2 cellular contexts compared by ENCODE assay signal in the genomic region with DNA sequence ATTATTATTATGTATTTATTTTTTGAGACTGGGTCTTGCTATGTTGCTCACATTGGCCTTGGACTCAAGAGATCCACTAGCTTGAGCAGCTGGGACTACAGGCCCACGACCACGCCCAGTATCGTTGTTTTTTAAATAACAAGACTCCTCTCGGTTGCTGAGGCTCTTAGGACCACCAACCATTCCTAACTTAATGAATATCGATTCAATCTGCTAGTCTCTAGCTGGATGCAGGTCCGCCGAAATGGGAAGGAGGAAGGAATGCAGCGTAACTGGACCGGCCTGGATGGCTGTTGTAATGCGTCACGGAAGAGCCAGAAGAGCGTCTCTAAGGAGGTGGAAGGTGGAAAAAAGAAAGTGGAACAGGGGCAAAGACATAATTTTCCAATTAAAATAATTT.
TF ChIP-seq lines count a peak whose summit lies in the region.

No MANE protein-coding gene starts in this region.

TF ChIP-seq in HCT116, 20 proteins besides CTCF, POLR2A, EP300 and RAD21 (continued from another document):
- TF ChIP-seq, protein P1, sequence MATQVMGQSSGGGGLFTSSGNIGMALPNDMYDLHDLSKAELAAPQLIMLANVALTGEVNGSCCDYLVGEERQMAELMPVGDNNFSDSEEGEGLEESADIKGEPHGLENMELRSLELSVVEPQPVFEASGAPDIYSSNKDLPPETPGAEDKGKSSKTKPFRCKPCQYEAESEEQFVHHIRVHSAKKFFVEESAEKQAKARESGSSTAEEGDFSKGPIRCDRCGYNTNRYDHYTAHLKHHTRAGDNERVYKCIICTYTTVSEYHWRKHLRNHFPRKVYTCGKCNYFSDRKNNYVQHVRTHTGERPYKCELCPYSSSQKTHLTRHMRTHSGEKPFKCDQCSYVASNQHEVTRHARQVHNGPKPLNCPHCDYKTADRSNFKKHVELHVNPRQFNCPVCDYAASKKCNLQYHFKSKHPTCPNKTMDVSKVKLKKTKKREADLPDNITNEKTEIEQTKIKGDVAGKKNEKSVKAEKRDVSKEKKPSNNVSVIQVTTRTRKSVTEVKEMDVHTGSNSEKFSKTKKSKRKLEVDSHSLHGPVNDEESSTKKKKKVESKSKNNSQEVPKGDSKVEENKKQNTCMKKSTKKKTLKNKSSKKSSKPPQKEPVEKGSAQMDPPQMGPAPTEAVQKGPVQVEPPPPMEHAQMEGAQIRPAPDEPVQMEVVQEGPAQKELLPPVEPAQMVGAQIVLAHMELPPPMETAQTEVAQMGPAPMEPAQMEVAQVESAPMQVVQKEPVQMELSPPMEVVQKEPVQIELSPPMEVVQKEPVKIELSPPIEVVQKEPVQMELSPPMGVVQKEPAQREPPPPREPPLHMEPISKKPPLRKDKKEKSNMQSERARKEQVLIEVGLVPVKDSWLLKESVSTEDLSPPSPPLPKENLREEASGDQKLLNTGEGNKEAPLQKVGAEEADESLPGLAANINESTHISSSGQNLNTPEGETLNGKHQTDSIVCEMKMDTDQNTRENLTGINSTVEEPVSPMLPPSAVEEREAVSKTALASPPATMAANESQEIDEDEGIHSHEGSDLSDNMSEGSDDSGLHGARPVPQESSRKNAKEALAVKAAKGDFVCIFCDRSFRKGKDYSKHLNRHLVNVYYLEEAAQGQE (IDR thresholded peaks at IDR 0.05; ENCODE audit: low read depth), result no peak
- TF ChIP-seq, protein P2, sequence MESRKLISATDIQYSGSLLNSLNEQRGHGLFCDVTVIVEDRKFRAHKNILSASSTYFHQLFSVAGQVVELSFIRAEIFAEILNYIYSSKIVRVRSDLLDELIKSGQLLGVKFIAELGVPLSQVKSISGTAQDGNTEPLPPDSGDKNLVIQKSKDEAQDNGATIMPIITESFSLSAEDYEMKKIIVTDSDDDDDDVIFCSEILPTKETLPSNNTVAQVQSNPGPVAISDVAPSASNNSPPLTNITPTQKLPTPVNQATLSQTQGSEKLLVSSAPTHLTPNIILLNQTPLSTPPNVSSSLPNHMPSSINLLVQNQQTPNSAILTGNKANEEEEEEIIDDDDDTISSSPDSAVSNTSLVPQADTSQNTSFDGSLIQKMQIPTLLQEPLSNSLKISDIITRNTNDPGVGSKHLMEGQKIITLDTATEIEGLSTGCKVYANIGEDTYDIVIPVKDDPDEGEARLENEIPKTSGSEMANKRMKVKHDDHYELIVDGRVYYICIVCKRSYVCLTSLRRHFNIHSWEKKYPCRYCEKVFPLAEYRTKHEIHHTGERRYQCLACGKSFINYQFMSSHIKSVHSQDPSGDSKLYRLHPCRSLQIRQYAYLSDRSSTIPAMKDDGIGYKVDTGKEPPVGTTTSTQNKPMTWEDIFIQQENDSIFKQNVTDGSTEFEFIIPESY (IDR thresholded peaks at IDR 0.05; ENCODE audit: extremely low read depth, insufficient replicate concordance, low read length), result no peak
- TF ChIP-seq YY1 (IDR thresholded peaks at IDR 0.05; ENCODE audit: extremely low read depth, insufficient replicate concordance, low read depth, low read length), result no peak
- no peak for TF ChIP-seq ZNF274 (IDR thresholded peaks at IDR 0.05; ENCODE audit: low read depth, low read length)
- TF ChIP-seq CEBPB (IDR thresholded peaks at IDR 0.05; ENCODE audit: low read depth), result no peak
- no peak for TF ChIP-seq EZH2phosphoT487 (IDR thresholded peaks at IDR 0.05; ENCODE audit: borderline replicate concordance)
- TF ChIP-seq SRF (IDR thresholded peaks at IDR 0.05; ENCODE audit: low read depth), result no peak
- TF ChIP-seq ELF1 (IDR thresholded peaks at IDR 0.05; ENCODE audit: borderline replicate concordance, low read depth), result no peak
- TF ChIP-seq, protein P3, sequence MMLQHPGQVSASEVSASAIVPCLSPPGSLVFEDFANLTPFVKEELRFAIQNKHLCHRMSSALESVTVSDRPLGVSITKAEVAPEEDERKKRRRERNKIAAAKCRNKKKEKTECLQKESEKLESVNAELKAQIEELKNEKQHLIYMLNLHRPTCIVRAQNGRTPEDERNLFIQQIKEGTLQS (IDR thresholded peaks at IDR 0.05), result no peak
- no peak for TF ChIP-seq JUND (IDR thresholded peaks at IDR 0.05)
- no peak for TF ChIP-seq ZFX (IDR thresholded peaks at IDR 0.05)

TF ChIP-seq in WTC11, 78 proteins besides CTCF, POLR2A, EP300 and RAD21 (continued from another document):
- TF ChIP-seq, protein P4, sequence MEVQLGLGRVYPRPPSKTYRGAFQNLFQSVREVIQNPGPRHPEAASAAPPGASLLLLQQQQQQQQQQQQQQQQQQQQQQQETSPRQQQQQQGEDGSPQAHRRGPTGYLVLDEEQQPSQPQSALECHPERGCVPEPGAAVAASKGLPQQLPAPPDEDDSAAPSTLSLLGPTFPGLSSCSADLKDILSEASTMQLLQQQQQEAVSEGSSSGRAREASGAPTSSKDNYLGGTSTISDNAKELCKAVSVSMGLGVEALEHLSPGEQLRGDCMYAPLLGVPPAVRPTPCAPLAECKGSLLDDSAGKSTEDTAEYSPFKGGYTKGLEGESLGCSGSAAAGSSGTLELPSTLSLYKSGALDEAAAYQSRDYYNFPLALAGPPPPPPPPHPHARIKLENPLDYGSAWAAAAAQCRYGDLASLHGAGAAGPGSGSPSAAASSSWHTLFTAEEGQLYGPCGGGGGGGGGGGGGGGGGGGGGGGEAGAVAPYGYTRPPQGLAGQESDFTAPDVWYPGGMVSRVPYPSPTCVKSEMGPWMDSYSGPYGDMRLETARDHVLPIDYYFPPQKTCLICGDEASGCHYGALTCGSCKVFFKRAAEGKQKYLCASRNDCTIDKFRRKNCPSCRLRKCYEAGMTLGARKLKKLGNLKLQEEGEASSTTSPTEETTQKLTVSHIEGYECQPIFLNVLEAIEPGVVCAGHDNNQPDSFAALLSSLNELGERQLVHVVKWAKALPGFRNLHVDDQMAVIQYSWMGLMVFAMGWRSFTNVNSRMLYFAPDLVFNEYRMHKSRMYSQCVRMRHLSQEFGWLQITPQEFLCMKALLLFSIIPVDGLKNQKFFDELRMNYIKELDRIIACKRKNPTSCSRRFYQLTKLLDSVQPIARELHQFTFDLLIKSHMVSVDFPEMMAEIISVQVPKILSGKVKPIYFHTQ (CRISPR knock-in tag; IDR thresholded peaks at IDR 0.05), result no peak
- TF ChIP-seq NR2C2 (CRISPR knock-in tag; IDR thresholded peaks at IDR 0.05), result no peak
- TF ChIP-seq GTF2I (CRISPR knock-in tag; conservative IDR thresholded peaks at IDR 0.05), result no peak
- no peak for TF ChIP-seq TCF7 (CRISPR knock-in tag; IDR thresholded peaks at IDR 0.05; ENCODE audit: low read depth)
- TF ChIP-seq, protein P5, sequence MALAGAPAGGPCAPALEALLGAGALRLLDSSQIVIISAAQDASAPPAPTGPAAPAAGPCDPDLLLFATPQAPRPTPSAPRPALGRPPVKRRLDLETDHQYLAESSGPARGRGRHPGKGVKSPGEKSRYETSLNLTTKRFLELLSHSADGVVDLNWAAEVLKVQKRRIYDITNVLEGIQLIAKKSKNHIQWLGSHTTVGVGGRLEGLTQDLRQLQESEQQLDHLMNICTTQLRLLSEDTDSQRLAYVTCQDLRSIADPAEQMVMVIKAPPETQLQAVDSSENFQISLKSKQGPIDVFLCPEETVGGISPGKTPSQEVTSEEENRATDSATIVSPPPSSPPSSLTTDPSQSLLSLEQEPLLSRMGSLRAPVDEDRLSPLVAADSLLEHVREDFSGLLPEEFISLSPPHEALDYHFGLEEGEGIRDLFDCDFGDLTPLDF (CRISPR knock-in tag; IDR thresholded peaks at IDR 0.05), result no peak
- no peak for TF ChIP-seq NFATC4 (CRISPR knock-in tag; IDR thresholded peaks at IDR 0.05)
- no peak for TF ChIP-seq ZNF317 (CRISPR knock-in tag; IDR thresholded peaks at IDR 0.05; ENCODE audit: borderline replicate concordance, low read depth)
- TF ChIP-seq, protein P6, sequence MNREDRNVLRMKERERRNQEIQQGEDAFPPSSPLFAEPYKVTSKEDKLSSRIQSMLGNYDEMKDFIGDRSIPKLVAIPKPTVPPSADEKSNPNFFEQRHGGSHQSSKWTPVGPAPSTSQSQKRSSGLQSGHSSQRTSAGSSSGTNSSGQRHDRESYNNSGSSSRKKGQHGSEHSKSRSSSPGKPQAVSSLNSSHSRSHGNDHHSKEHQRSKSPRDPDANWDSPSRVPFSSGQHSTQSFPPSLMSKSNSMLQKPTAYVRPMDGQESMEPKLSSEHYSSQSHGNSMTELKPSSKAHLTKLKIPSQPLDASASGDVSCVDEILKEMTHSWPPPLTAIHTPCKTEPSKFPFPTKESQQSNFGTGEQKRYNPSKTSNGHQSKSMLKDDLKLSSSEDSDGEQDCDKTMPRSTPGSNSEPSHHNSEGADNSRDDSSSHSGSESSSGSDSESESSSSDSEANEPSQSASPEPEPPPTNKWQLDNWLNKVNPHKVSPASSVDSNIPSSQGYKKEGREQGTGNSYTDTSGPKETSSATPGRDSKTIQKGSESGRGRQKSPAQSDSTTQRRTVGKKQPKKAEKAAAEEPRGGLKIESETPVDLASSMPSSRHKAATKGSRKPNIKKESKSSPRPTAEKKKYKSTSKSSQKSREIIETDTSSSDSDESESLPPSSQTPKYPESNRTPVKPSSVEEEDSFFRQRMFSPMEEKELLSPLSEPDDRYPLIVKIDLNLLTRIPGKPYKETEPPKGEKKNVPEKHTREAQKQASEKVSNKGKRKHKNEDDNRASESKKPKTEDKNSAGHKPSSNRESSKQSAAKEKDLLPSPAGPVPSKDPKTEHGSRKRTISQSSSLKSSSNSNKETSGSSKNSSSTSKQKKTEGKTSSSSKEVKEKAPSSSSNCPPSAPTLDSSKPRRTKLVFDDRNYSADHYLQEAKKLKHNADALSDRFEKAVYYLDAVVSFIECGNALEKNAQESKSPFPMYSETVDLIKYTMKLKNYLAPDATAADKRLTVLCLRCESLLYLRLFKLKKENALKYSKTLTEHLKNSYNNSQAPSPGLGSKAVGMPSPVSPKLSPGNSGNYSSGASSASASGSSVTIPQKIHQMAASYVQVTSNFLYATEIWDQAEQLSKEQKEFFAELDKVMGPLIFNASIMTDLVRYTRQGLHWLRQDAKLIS (CRISPR knock-in tag; IDR thresholded peaks at IDR 0.05; ENCODE audit: borderline replicate concordance), result no peak
- TF ChIP-seq MXD4 (CRISPR knock-in tag; IDR thresholded peaks at IDR 0.05; ENCODE audit: borderline replicate concordance), result no peak
- TF ChIP-seq ELF4 (CRISPR knock-in tag; IDR thresholded peaks at IDR 0.05; ENCODE audit: low read depth), result no peak
